12 cellular contexts compared by ENCODE assay signal in the genomic region with DNA sequence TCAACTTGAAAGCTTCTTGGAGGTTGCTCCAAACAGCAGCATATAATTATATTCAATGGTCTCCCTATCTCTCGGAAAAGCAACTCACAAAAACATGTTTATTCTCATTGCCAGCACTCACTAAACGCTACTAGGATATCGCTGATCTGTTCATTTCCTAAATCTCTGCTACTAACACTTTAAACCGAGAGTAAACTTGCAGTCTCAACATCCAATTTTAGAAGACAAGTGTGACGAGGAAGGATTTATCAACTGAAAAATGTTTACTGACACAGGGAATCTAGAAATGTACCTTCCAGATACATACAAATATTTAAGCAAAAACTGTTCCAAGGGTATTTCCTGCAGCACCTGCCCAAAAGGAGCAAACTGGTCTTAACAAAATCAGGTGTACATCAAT.
"Had no signal": no experiment of that assay in that cellular context is flagged by ENCODE, and none has a peak within 500 bp of the region (broad histone marks: within the 10 kb centered on the region; RNA-seq: fewer than 3 reads in every experiment).

No MANE protein-coding gene starts in this region.

- H3K27me3 Mint-ChIP-seq: activated B cell treated with CpG ODN at 0.5 μM for 24 hours; activated CD4-positive, alpha-beta memory T cell treated with anti-CD3 and anti-CD28 coated beads for 36 hours; activated naive CD8-positive, alpha-beta T cell treated with anti-CD3 and anti-CD28 coated beads, Interleukin-2, amount 50 U/mL, for 24 hours; stimulated activated naive CD8-positive, alpha-beta T cell treated with anti-CD3 and anti-CD28 coated beads, Interleukin-15, amount 100 ng/mL, for 72 hours had no signal

- H3K9ac ChIP-seq: SK-N-SH had no signal

- H3K4me3 ChIP-seq: lower lobe of right lung, prostate gland, tibial artery had no signal

- DNase-seq: activated B cell treated with CpG ODN at 0.5 μM for 24 hours; activated CD4-positive, alpha-beta memory T cell treated with anti-CD3 and anti-CD28 coated beads for 36 hours; activated gamma-delta T cell treated with Interleukin-2 at 50 U/mL for 16 hours; activated naive CD8-positive, alpha-beta T cell treated with anti-CD3 and anti-CD28 coated beads, Interleukin-2, amount 50 U/mL, for 24 hours; kidney; natural killer cell; SK-N-SH; stimulated activated CD4-positive, alpha-beta T cell treated with anti-CD3 and anti-CD28 coated beads, Interleukin-4, amount 100 ng/mL, for 24 hours; stimulated activated naive CD8-positive, alpha-beta T cell treated with anti-CD3 and anti-CD28 coated beads, Interleukin-15, amount 100 ng/mL, for 72 hours had no signal

- H3K9me3 ChIP-seq: lower lobe of right lung, prostate gland, SK-N-SH, tibial artery had no signal

- H3K27ac Mint-ChIP-seq: activated CD4-positive, alpha-beta memory T cell treated with anti-CD3 and anti-CD28 coated beads for 36 hours had no signal

- H3K4me3 Mint-ChIP-seq: activated B cell treated with CpG ODN at 0.5 μM for 24 hours; activated CD4-positive, alpha-beta memory T cell treated with anti-CD3 and anti-CD28 coated beads for 36 hours; activated naive CD8-positive, alpha-beta T cell treated with anti-CD3 and anti-CD28 coated beads, Interleukin-2, amount 50 U/mL, for 24 hours; natural killer cell; stimulated activated naive CD8-positive, alpha-beta T cell treated with anti-CD3 and anti-CD28 coated beads, Interleukin-15, amount 100 ng/mL, for 72 hours had no signal

- H3K9me3 Mint-ChIP-seq: activated B cell treated with CpG ODN at 0.5 μM for 24 hours; activated CD4-positive, alpha-beta memory T cell treated with anti-CD3 and anti-CD28 coated beads for 36 hours; activated naive CD8-positive, alpha-beta T cell treated with anti-CD3 and anti-CD28 coated beads, Interleukin-2, amount 50 U/mL, for 24 hours; natural killer cell; stimulated activated naive CD8-positive, alpha-beta T cell treated with anti-CD3 and anti-CD28 coated beads, Interleukin-15, amount 100 ng/mL, for 72 hours had no signal

- H3K4me1 ChIP-seq: prostate gland had no signal

- H3K27me3 ChIP-seq: tibial artery had no signal

- H3K9me2 ChIP-seq: SK-N-SH had no signal

- FAIRE-seq: kidney had no signal

- ATAC-seq: activated naive CD8-positive, alpha-beta T cell treated with anti-CD3 and anti-CD28 coated beads, Interleukin-2, amount 50 U/mL, for 24 hours; natural killer cell; stimulated activated naive CD8-positive, alpha-beta T cell treated with anti-CD3 and anti-CD28 coated beads, Interleukin-15, amount 100 ng/mL, for 72 hours had no signal

- H3K36me3 ChIP-seq: prostate gland had no signal

- H3K4me2 ChIP-seq: SK-N-SH had no signal

- H3K27ac ChIP-seq: lower lobe of right lung, prostate gland, tibial artery had no signal
